Comparison of ENCODE assay signal across 1 cellular context in the genomic region with DNA sequence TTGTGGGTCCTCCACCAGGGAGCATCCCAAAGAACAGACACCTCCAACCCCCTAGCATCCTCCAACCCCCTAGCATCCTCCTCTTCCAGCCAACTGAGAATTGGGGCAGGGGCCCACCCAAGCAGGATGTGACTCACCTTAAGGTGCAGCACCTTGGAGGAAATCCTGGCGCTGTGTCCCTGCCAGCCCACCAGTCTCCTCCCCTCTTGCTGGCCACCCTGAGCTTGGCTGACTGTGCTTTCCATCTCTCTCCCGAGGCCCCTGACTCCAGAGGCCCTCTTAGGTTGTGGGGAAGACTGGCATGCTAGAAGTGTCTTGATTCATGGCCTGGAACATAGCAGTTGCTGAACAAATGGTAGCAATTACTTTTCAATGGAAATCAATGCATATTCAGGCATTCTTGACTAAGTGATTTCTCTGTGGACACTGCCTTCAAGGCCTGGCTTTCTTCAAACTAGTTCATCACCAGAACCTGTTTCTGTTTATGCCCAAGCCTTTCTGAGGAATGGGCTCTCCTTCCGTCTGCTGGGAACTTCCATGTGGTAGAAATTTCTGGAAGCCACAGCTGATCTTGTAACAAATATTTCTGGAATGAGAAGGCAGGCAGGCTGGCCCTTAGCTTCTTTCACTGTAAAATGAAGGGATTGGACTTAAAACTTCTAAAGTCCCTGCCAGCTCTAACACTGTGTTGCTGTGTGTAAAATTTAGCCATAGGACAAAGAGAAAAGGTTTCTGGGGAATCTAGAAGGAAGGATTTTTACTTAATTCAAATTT.
TF ChIP-seq lines count a peak whose summit lies in the region.

No MANE protein-coding gene starts in this region.

TF ChIP-seq in IMR-90, 13 proteins besides CTCF, POLR2A, EP300 and RAD21 (continued from another document):
- TF ChIP-seq SMC3 (IDR thresholded peaks at IDR 0.05; ENCODE audit: low read depth, low read length) (no peak), MAFK (IDR thresholded peaks at IDR 0.05; ENCODE audit: low read depth, low read length) (no peak), RCOR1 (IDR thresholded peaks at IDR 0.05; ENCODE audit: insufficient replicate concordance, low read length) (no peak), FOS (IDR thresholded peaks at IDR 0.05; ENCODE audit: low read depth, low read length) (no peak), RFX5 (IDR thresholded peaks at IDR 0.05; ENCODE audit: low read depth, low read length) (no peak), NFE2L2 (IDR thresholded peaks at IDR 0.05; ENCODE audit: low read depth, low read length) (no peak), MXI1 (IDR thresholded peaks at IDR 0.05; ENCODE audit: borderline replicate concordance, low read depth, low read length) (no peak)
- TF ChIP-seq, protein P1, sequence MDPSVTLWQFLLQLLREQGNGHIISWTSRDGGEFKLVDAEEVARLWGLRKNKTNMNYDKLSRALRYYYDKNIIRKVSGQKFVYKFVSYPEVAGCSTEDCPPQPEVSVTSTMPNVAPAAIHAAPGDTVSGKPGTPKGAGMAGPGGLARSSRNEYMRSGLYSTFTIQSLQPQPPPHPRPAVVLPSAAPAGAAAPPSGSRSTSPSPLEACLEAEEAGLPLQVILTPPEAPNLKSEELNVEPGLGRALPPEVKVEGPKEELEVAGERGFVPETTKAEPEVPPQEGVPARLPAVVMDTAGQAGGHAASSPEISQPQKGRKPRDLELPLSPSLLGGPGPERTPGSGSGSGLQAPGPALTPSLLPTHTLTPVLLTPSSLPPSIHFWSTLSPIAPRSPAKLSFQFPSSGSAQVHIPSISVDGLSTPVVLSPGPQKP (IDR thresholded peaks at IDR 0.05; ENCODE audit: borderline replicate concordance, low read depth, low read length): no peak
